In the genomic region with DNA sequence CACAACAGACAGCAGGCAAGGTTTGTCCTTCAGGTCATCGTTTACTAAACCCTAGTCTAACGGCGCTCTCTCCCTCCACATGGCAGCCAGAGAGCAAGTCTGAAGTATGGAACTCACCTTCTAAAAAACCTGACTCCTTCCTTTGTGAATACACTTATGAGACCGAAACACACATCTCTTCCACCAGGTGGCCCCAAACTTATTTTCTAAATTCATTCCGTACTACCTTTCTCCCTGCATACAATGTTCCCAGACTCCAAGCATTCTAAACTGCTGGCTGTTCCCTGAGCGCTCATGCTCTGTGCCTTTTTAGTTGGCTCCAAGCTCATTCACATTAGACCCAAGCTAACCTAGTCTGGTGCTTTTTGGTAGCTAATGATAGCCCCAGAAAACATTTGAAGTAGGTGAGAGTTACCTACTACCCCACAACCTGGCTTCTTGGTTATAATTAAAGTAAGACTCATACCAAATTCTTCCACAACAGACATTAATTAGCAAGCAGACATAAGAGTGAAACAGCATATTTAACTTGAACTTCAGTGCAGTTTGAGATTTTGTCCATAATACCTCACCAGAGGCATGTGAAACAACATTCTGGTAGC, we compare ENCODE assay signal across 8 cellular contexts.
DNase-seq lines count a peak whose midpoint lies in the region; ATAC-seq and TF ChIP-seq lines count a peak whose summit lies in the region.

No MANE protein-coding gene starts in this region.

- no peaks in the 10 kb centered on the region for H3K36me3 Mint-ChIP-seq in mesothelial cell of epicardium

- peak; percentile 41 for TF ChIP-seq CTCF in AG04449 (IDR thresholded peaks at IDR 0.05; ENCODE audit: insufficient read depth, low read length, missing control alignments)
- peak; percentile 73 for TF ChIP-seq CTCF in mesothelial cell of epicardium (IDR thresholded peaks at IDR 0.05; ENCODE audit: unreplicated experiment)

- peaks cover 23% of the 10 kb centered on the region for H3K4me1 Mint-ChIP-seq in mesothelial cell of epicardium

- no peaks in the 10 kb centered on the region for H3K27me3 Mint-ChIP-seq in mesothelial cell of epicardium (ENCODE audit: low read depth)

- ATAC-seq in GM18499 (IDR thresholded peaks at IDR 0.05; ENCODE audit: insufficient read depth, unreplicated experiment) (peak; percentile 69), HG02938 (IDR thresholded peaks at IDR 0.05; ENCODE audit: unreplicated experiment) (no peak)

- DNase-seq in AG04449 (ENCODE audit: low read depth, low spot score) (no peak), HS-5 (ENCODE audit: low read depth) (peak; percentile 28), NCI-H82 treated with DMSO at 0.1 percent for 48 hours (lab: John Stamatoyannopoulos, UW; ENCODE audit: unreplicated experiment) (peak; percentile 63), ecto neural progenitor cell (ENCODE audit: low spot score) (peak; percentile 47), mesothelial cell of epicardium (ENCODE audit: low spot score in 2 of 2, unreplicated experiment in 2 of 2) (peak in 1 of 2 experiments; percentile 43)
- no peak for DNase-seq in activated CD4-positive, CD25-positive, alpha-beta regulatory T cell treated with anti-CD3 and anti-CD28 coated beads, Interleukin-2, amount 50 U/mL, for 72 hours

- H3K9me3 Mint-ChIP-seq in mesothelial cell of epicardium: no peaks in the 10 kb centered on the region

- POLR2A ChIA-PET in AG04449 (lab: Yijun Ruan, JAX): no interaction called here

- H3K4me3 Mint-ChIP-seq in mesothelial cell of epicardium: no peak overlapping the region

- H3K4me3 ChIP-seq in AG04449 (ENCODE audit: low read depth, low read length): no peak overlapping the region

- CTCF ChIA-PET in AG04449 (lab: Yijun Ruan, JAX): interaction anchor here (0.6 to 10.8 kb wide), 34 partner anchors 9 to 857 kb away, joined by 3 to 136 read pairs (median 4); a partner anchor contains a TSS

- H3K27ac Mint-ChIP-seq in mesothelial cell of epicardium: no peak overlapping the region

Comparison
In these comparisons a context has a peak if more than half of its experiments do, and no peak if none do; other contexts are left out.
1. DNase-seq: peak in HS-5 (single experiment), NCI-H82 treated with DMSO at 0.1 percent for 48 hours (single experiment) and ecto neural progenitor cell (single experiment); none in AG04449 (single experiment) and activated CD4-positive, CD25-positive, alpha-beta regulatory T cell treated with anti-CD3 and anti-CD28 coated beads, Interleukin-2, amount 50 U/mL, for 72 hours (single experiment).